In genomic region chr20:23878016-23878542, GRCh38 we compare ENCODE assay signal across 14 cellular contexts. TPM values are rescaled to one million over a fixed set of nuclear protein-coding genes. Genes with fewer than 3 reads are reported as not detected.
"Had no signal": no experiment of that assay in that cellular context is flagged by ENCODE, and none has a peak within 500 bp of the region (broad histone marks: within the 10 kb centered on the region; RNA-seq: fewer than 3 reads in every experiment).

No MANE protein-coding gene starts in this region.

RNA-seq across cellular contexts. Expression of gene CST5, which starts 1.5 kb away (rescaled TPM):
- total RNA-seq: activated CD4-positive, alpha-beta memory T cell treated with anti-CD3 and anti-CD28 coated beads, Interleukin-2, amount 10 ng/mL, durations not matched to agents 7 days and 5 days; activated CD4-positive, alpha-beta T cell treated with anti-CD3 and anti-CD28 coated beads for 36 hours; activated CD4-positive, alpha-beta T cell treated with anti-CD3 and anti-CD28 coated beads, Interleukin-2, amount 10 ng/mL, durations not matched to agents 7 days and 5 days; activated CD8-positive, alpha-beta memory T cell treated with anti-CD3 and anti-CD28 coated beads, Interleukin-2, amount 10 ng/mL, durations not matched to agents 7 days and 5 days; activated CD8-positive, alpha-beta T cell treated with anti-CD3 and anti-CD28 coated beads, Interleukin-2, amount 10 ng/mL, durations not matched to agents 7 days and 5 days; activated naive CD8-positive, alpha-beta T cell treated with anti-CD3 and anti-CD28 coated beads, Interleukin-2, amount 10 ng/mL, durations not matched to agents 7 days and 5 days; activated T-helper 2 cell treated with anti-CD3 and anti-CD28 coated beads, Interferon-gamma antibody, Interleukin-2, Interleukin-4, amounts not matched to agents 10 μg/mL and 5 μg/mL and 100 μg/mL, durations not matched to agents 14 hours and 24 hours and 36 hours; ascending aorta; cardiac septum; T-cell; T-helper 1 cell treated with Interleukin-12 subunit alpha and Interleukin-12 subunit beta and Interleukin-4 antibody, amounts not matched to agents 30 ng/mL and 1 ng/mL, for 36 hours; T-helper 17 cell; T-helper 2 cell treated with Interferon-gamma antibody and Interleukin-4, amounts not matched to agents 100 ng/mL and 5 ng/mL, for 36 hours; WTC11 had no signal

RNA-seq across cellular contexts. Expression of gene CST2, which starts 51.5 kb away (rescaled TPM):
- total RNA-seq: activated CD4-positive, alpha-beta memory T cell treated with anti-CD3 and anti-CD28 coated beads, Interleukin-2, amount 10 ng/mL, durations not matched to agents 7 days and 5 days; activated CD4-positive, alpha-beta T cell treated with anti-CD3 and anti-CD28 coated beads for 36 hours; activated CD4-positive, alpha-beta T cell treated with anti-CD3 and anti-CD28 coated beads, Interleukin-2, amount 10 ng/mL, durations not matched to agents 7 days and 5 days; activated CD8-positive, alpha-beta memory T cell treated with anti-CD3 and anti-CD28 coated beads, Interleukin-2, amount 10 ng/mL, durations not matched to agents 7 days and 5 days; activated CD8-positive, alpha-beta T cell treated with anti-CD3 and anti-CD28 coated beads, Interleukin-2, amount 10 ng/mL, durations not matched to agents 7 days and 5 days; activated naive CD8-positive, alpha-beta T cell treated with anti-CD3 and anti-CD28 coated beads, Interleukin-2, amount 10 ng/mL, durations not matched to agents 7 days and 5 days; activated T-helper 2 cell treated with anti-CD3 and anti-CD28 coated beads, Interferon-gamma antibody, Interleukin-2, Interleukin-4, amounts not matched to agents 10 μg/mL and 5 μg/mL and 100 μg/mL, durations not matched to agents 14 hours and 24 hours and 36 hours; ascending aorta; cardiac septum; T-cell; T-helper 1 cell treated with Interleukin-12 subunit alpha and Interleukin-12 subunit beta and Interleukin-4 antibody, amounts not matched to agents 30 ng/mL and 1 ng/mL, for 36 hours; T-helper 17 cell; T-helper 2 cell treated with Interferon-gamma antibody and Interleukin-4, amounts not matched to agents 100 ng/mL and 5 ng/mL, for 36 hours; WTC11 had no signal
